Comparison of ENCODE assay signal across 8 cellular contexts in genomic region chrX:39969099-39969825, GRCh38.
DNase-seq lines count a peak whose midpoint lies in the region; ATAC-seq and TF ChIP-seq lines count a peak whose summit lies in the region.

No MANE protein-coding gene starts in this region.

- 47% methylated on average over 7 of the region's 16 CpGs for WGBS in right lobe of liver (ENCODE audit: insufficient coverage, low coverage, low lambda C conversion rate, missing lambda C conversion rate)

- ATAC-seq in right lobe of liver (peak in 3 of 4 donors; percentile 30 to 62 (median 33)), HG03520 (IDR thresholded peaks at IDR 0.05; ENCODE audit: unreplicated experiment) (no peak), HG03342 (IDR thresholded peaks at IDR 0.05; ENCODE audit: unreplicated experiment) (no peak)

- intact Hi-C loops in right lobe of liver (cut with DNase I) (no loop called here), head of caudate nucleus (cut with DNase I) (no loop called here)

- no peaks in the 10 kb centered on the region for H3K9me3 ChIP-seq in right lobe of liver

- H3K27me3 ChIP-seq in right lobe of liver = no peaks in the 10 kb centered on the region

- H3K4me1 ChIP-seq in right lobe of liver = no peaks in the 10 kb centered on the region

- no peaks in the 10 kb centered on the region for H3K36me3 ChIP-seq in right lobe of liver

- no peak overlapping the region for H3K27ac ChIP-seq in right lobe of liver

- H3K4me3 ChIP-seq in right lobe of liver (no peak overlapping the region), foreskin fibroblast (ENCODE audit: low read depth in 1 of 2, low read length in 2 of 2) (no peak overlapping the region)

- no peak for TF ChIP-seq POLR2A in right lobe of liver (IDR thresholded peaks at IDR 0.05)

- peak; percentile 48 for DNase-seq in DMS53 treated with DMSO at 0.1 percent for 48 hours (lab: John Stamatoyannopoulos, UW; ENCODE audit: unreplicated experiment)
- DNase-seq in NCI-H2081 (lab: John Stamatoyannopoulos, UW) = peak; percentile 80 to 87
- DNase-seq in activated CD8-positive, alpha-beta memory T cell treated with anti-CD3 and anti-CD28 coated beads, Interleukin-2, amount 50 U/mL, for 48 hours = peak; percentile 53
- DNase-seq in right lobe of liver = peak in 1 of 3 donors; percentile 31
- no peak for DNase-seq in foreskin fibroblast
- DNase-seq in head of caudate nucleus = no peak

- no peak for TF ChIP-seq CTCF in right lobe of liver (IDR thresholded peaks at IDR 0.05)
- no peak for TF ChIP-seq CTCF in foreskin fibroblast (IDR thresholded peaks at IDR 0.05; ENCODE audit: low read depth, low read length)

Comparison
In these comparisons a context has a peak if more than half of its experiments do, and no peak if none do; other contexts are left out.
1. DNase-seq: peak in DMS53 treated with DMSO at 0.1 percent for 48 hours (single experiment), NCI-H2081 (2 of 2) and activated CD8-positive, alpha-beta memory T cell treated with anti-CD3 and anti-CD28 coated beads, Interleukin-2, amount 50 U/mL, for 48 hours (single experiment); none in foreskin fibroblast (0 of 2) and head of caudate nucleus (0 of 42).
2. ATAC-seq: peak in right lobe of liver (3 of 4); none in HG03520 (single experiment) and HG03342 (single experiment).